In genomic region chr7:27164381-27165088, GRCh38 we compare ENCODE assay signal across 9 cellular contexts. TPM values are rescaled to one million over a fixed set of nuclear protein-coding genes. Genes with fewer than 3 reads are reported as not detected.
DNase-seq lines count a peak whose midpoint lies in the region; ATAC-seq and TF ChIP-seq lines count a peak whose summit lies in the region.
"Had no signal": no experiment of that assay in that cellular context is flagged by ENCODE, and none has a peak within 500 bp of the region (broad histone marks: within the 10 kb centered on the region; RNA-seq: fewer than 3 reads in every experiment).

No MANE protein-coding gene starts in this region.

- TF ChIP-seq POLR2A in suprapubic skin (IDR thresholded peaks at IDR 0.05): no peak

- no peak overlapping the region for H3K4me3 Mint-ChIP-seq in T-helper 1 cell treated with Interleukin-12 subunit alpha and Interleukin-12 subunit beta and Interleukin-4 antibody, amounts not matched to agents 30 μg/mL and 1 μg/mL, for 36 hours
- H3K4me3 Mint-ChIP-seq in activated naive CD8-positive, alpha-beta T cell: no peak overlapping the region

- H3K9me3 ChIP-seq in suprapubic skin: no peaks in the 10 kb centered on the region

- intact Hi-C loops in left colon (cut with DNase I, micrococcal nuclease): loop anchor here in 1 of 2 donors (5.0 kb wide), 2 partner anchors 792 to 962 kb away; partner anchors contain the start of genes CBX3 and HNRNPA2B1

- H3K27me3 Mint-ChIP-seq in T-helper 1 cell treated with Interleukin-12 subunit alpha and Interleukin-12 subunit beta and Interleukin-4 antibody, amounts not matched to agents 30 μg/mL and 1 μg/mL, for 36 hours (ENCODE audit: low read depth): peaks cover 87% of the 10 kb centered on the region
- peaks cover 48% of the 10 kb centered on the region for H3K27me3 Mint-ChIP-seq in activated naive CD8-positive, alpha-beta T cell

- H3K27me3 ChIP-seq in suprapubic skin: peaks cover 15% of the 10 kb centered on the region

- peak overlapping the region; percentile 84 for H3K4me3 ChIP-seq in suprapubic skin
- H3K4me3 ChIP-seq: BLaER1 treated with 17β-estradiol and CSF1 and Interleukin-3, amounts not matched to agents 10 nM and 100 nM had no signal

- H3K4me1 Mint-ChIP-seq in T-helper 1 cell treated with Interleukin-12 subunit alpha and Interleukin-12 subunit beta and Interleukin-4 antibody, amounts not matched to agents 30 μg/mL and 1 μg/mL, for 36 hours (ENCODE audit: low read depth): peaks cover 7% of the 10 kb centered on the region
- H3K4me1 Mint-ChIP-seq in activated naive CD8-positive, alpha-beta T cell (ENCODE audit: low read depth): peaks cover 29% of the 10 kb centered on the region

- peaks cover 77% of the 10 kb centered on the region for H3K4me1 ChIP-seq in suprapubic skin

- no peaks in the 10 kb centered on the region for H3K9me3 Mint-ChIP-seq in T-helper 1 cell treated with Interleukin-12 subunit alpha and Interleukin-12 subunit beta and Interleukin-4 antibody, amounts not matched to agents 30 μg/mL and 1 μg/mL, for 36 hours
- H3K9me3 Mint-ChIP-seq in activated naive CD8-positive, alpha-beta T cell (ENCODE audit: low read depth): no peaks in the 10 kb centered on the region

- DNase-seq in T-helper 1 cell (no peak), left colon (peak; percentile 58 to 74), suprapubic skin (ENCODE audit: low spot score in 2 of 2) (peak in 1 of 2 donors; percentile 79), KG1 (lab: John Stamatoyannopoulos, UW) (no peak), GDM1 (lab: John Stamatoyannopoulos, UW) (no peak)

- TF ChIP-seq CTCF in suprapubic skin (IDR thresholded peaks at IDR 0.05): no peak

- no peak for ATAC-seq in left colon
- ATAC-seq in HG02884 (IDR thresholded peaks at IDR 0.05; ENCODE audit: unreplicated experiment): no peak

- peak overlapping the region; percentile 97 for H3K27ac ChIP-seq in suprapubic skin
- H3K27ac ChIP-seq: BLaER1 treated with 17β-estradiol and CSF1 and Interleukin-3, amounts not matched to agents 10 nM and 100 nM had no signal

- H3K27ac Mint-ChIP-seq in T-helper 1 cell treated with Interleukin-12 subunit alpha and Interleukin-12 subunit beta and Interleukin-4 antibody, amounts not matched to agents 30 μg/mL and 1 μg/mL, for 36 hours: peak overlapping the region; percentile 54
- peak overlapping the region; percentile 22 for H3K27ac Mint-ChIP-seq in activated naive CD8-positive, alpha-beta T cell

- H3K36me3 Mint-ChIP-seq in T-helper 1 cell treated with Interleukin-12 subunit alpha and Interleukin-12 subunit beta and Interleukin-4 antibody, amounts not matched to agents 30 μg/mL and 1 μg/mL, for 36 hours (ENCODE audit: low read depth): peaks cover 2% of the 10 kb centered on the region
- no peaks in the 10 kb centered on the region for H3K36me3 Mint-ChIP-seq in activated naive CD8-positive, alpha-beta T cell

- WGBS in suprapubic skin: 1% methylated on average over 39 of the region's 47 CpGs

- TF ChIP-seq EP300 in suprapubic skin (IDR thresholded peaks at IDR 0.05): no peak

- H3K36me3 ChIP-seq in suprapubic skin: no peaks in the 10 kb centered on the region
- H3K36me3 ChIP-seq: BLaER1 treated with 17β-estradiol and CSF1 and Interleukin-3, amounts not matched to agents 10 nM and 100 nM had no signal

RNA-seq across cellular contexts. Expression of gene HOXA9, which starts 0.8 kb away (rescaled TPM):
- total RNA-seq in left colon (10 to 100 TPM; 18.0 to 28.6 TPM), suprapubic skin (10 to 100 TPM; 26.7 to 64.8 (median 48.7) TPM)

RNA-seq across cellular contexts. Expression of gene HOXA7, which starts 8.1 kb away (rescaled TPM):
- total RNA-seq in left colon (10 to 100 TPM; 30.2 to 38.9 TPM), suprapubic skin (10 to 100 TPM; 14.8 to 23.6 (median 17.5) TPM)

RNA-seq across cellular contexts. Expression of gene HOXA10, which starts 9.6 kb away (rescaled TPM):
- 10 to 100 TPM; 23.4 to 30.0 TPM for total RNA-seq in left colon
- 1 to 10 TPM; 4.7 to 8.9 (median 6.0) TPM for total RNA-seq in suprapubic skin

RNA-seq across cellular contexts. Expression of gene HOXA3, which starts 12.2 kb away (rescaled TPM):
- total RNA-seq in left colon (10 to 100 TPM; 16.4 to 23.2 TPM), suprapubic skin (10 to 100 TPM in 1 of 4 donors, 1 to 10 TPM in 3; 5.5 to 19.9 (median 6.2) TPM)

RNA-seq across cellular contexts. Expression of gene HOXA6, which starts 17.0 kb away (rescaled TPM):
- total RNA-seq in left colon: 10 to 100 TPM; 20.0 to 21.2 TPM
- total RNA-seq in suprapubic skin: 1 to 10 TPM; 4.0 to 9.3 (median 6.4) TPM

Comparison
In these comparisons a context has a peak if more than half of its experiments do, and no peak if none do; other contexts are left out.
1. DNase-seq: peak in left colon (2 of 2); none in T-helper 1 cell (0 of 5), KG1 (single experiment) and GDM1 (single experiment).